ENCODE assay signal across 20 cellular contexts in the genomic region with DNA sequence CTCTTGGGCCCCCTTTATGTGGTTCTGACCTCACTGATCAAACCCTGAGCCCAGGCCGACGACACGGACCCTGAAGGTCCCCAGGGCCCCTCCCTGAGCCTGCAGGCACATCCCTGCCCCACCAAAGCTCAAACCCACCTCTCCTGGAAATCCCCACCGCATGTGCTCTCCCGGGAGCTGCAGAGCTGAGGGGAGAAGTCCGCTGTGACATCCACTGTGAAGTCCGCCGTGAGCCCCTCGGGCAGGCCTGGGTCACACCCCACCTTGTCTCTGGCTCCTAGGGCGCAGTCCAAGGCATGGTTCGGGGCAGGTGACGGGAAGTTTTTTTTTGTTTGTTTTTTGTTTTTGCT.
DNase-seq lines count a peak whose midpoint lies in the region; ATAC-seq and TF ChIP-seq lines count a peak whose summit lies in the region.
"Had no signal": no experiment of that assay in that cellular context is flagged by ENCODE, and none has a peak within 500 bp of the region (broad histone marks: within the 10 kb centered on the region; RNA-seq: fewer than 3 reads in every experiment).

No MANE protein-coding gene starts in this region.

- H3K36me3 Mint-ChIP-seq in natural killer cell treated with Interleukin-12 subunit alpha and Interleukin-12 subunit beta and Interleukin-15 and Interleukin-18, amount 100 ng/mL, for 72 hours: no peaks in the 10 kb centered on the region
- H3K36me3 Mint-ChIP-seq in natural killer cell (no peaks in the 10 kb centered on the region), chondrocyte (ENCODE audit: low read depth) (no peaks in the 10 kb centered on the region)

- peaks cover 5 to 7% of the 10 kb centered on the region in 2 donors for H3K27me3 Mint-ChIP-seq in natural killer cell treated with Interleukin-12 subunit alpha and Interleukin-12 subunit beta and Interleukin-15 and Interleukin-18, amount 100 ng/mL, for 72 hours
- peaks cover 0 to 3% of the 10 kb centered on the region in 2 donors for H3K27me3 Mint-ChIP-seq in natural killer cell (ENCODE audit: low read depth in 2 of 2)
- peaks cover 8% of the 10 kb centered on the region for H3K27me3 Mint-ChIP-seq in chondrocyte (ENCODE audit: low read depth)

- H3K4me1 Mint-ChIP-seq in natural killer cell treated with Interleukin-12 subunit alpha and Interleukin-12 subunit beta and Interleukin-15 and Interleukin-18, amount 100 ng/mL, for 72 hours (ENCODE audit: low read depth in 2 of 2): no peaks in the 10 kb centered on the region
- H3K4me1 Mint-ChIP-seq in natural killer cell (no peaks in the 10 kb centered on the region), chondrocyte (ENCODE audit: low read depth) (no peaks in the 10 kb centered on the region)

- H3K4me3 Mint-ChIP-seq in natural killer cell treated with Interleukin-12 subunit alpha and Interleukin-12 subunit beta and Interleukin-15 and Interleukin-18, amount 100 ng/mL, for 72 hours: no peak overlapping the region
- no peak overlapping the region for H3K4me3 Mint-ChIP-seq in natural killer cell
- H3K4me3 Mint-ChIP-seq in chondrocyte (ENCODE audit: unreplicated experiment): no peak overlapping the region
- H3K4me3 Mint-ChIP-seq: CD4-positive, alpha-beta T cell; H9; HFFc6 had no signal

- H3K27ac Mint-ChIP-seq in natural killer cell treated with Interleukin-12 subunit alpha and Interleukin-12 subunit beta and Interleukin-15 and Interleukin-18, amount 100 ng/mL, for 72 hours: no peak overlapping the region
- H3K27ac Mint-ChIP-seq in natural killer cell: no peak overlapping the region
- H3K27ac Mint-ChIP-seq in chondrocyte (ENCODE audit: unreplicated experiment): no peak overlapping the region
- H3K27ac Mint-ChIP-seq: CD4-positive, alpha-beta T cell; H9; HFFc6 had no signal

- TF ChIP-seq CTCF in natural killer cell (IDR thresholded peaks at IDR 0.05) (no peak), chondrocyte (IDR thresholded peaks at IDR 0.05) (no peak)

- intact Hi-C loops in natural killer cell (cut with micrococcal nuclease): no loop called here
- intact Hi-C loops in posterior vena cava (cut with DNase I): no loop called here

- no peaks in the 10 kb centered on the region for H3K9me3 Mint-ChIP-seq in natural killer cell treated with Interleukin-12 subunit alpha and Interleukin-12 subunit beta and Interleukin-15 and Interleukin-18, amount 100 ng/mL, for 72 hours
- H3K9me3 Mint-ChIP-seq in natural killer cell (no peaks in the 10 kb centered on the region), chondrocyte (ENCODE audit: low read depth) (no peaks in the 10 kb centered on the region)
- H3K9me3 Mint-ChIP-seq: CD4-positive, alpha-beta T cell; H9; HFFc6 had no signal

- peak; percentile 49 for DNase-seq in natural killer cell treated with Interleukin-12 subunit alpha and Interleukin-12 subunit beta and Interleukin-15 and Interleukin-18, amount 100 ng/mL, for 72 hours (ENCODE audit: low spot score)
- DNase-seq in natural killer cell (no peak), chondrocyte (ENCODE audit: low spot score) (peak; percentile 81), posterior vena cava (ENCODE audit: low spot score) (peak; percentile 71), SK-N-DZ (ENCODE audit: low spot score) (no peak)
- no peak for DNase-seq in stimulated activated CD4-positive, alpha-beta T cell treated with anti-CD3 and anti-CD28 coated beads, Interleukin-2, amount 100 ng/mL, for 24 hours
- DNase-seq: BE2C; CD4-positive, alpha-beta T cell; COR-L47; DMS 273 treated with DMSO at 0.1 percent for 48 hours; DMS79 treated with DMSO at 0.1 percent for 48 hours; H9; HFFc6; MG63; NCI-H1694 treated with DMSO at 0.1 percent for 48 hours; NCI-H510A treated with DMSO at 0.1 percent for 48 hours; NCI-H748 treated with DMSO at 0.1 percent for 48 hours; NK-92 treated with Interleukin-12 subunit alpha and Interleukin-12 subunit beta, amount 100 ng/mL, for 24 hours had no signal

- ATAC-seq in natural killer cell treated with Interleukin-12 subunit alpha and Interleukin-12 subunit beta and Interleukin-15 and Interleukin-18, amount 100 ng/mL, for 72 hours: no peak
- ATAC-seq in natural killer cell: no peak
- no peak for ATAC-seq in HG03196 (IDR thresholded peaks at IDR 0.05; ENCODE audit: unreplicated experiment)
- ATAC-seq: Panc1 had no signal

Comparison
In these comparisons a context has a peak if more than half of its experiments do, and no peak if none do; other contexts are left out.
1. DNase-seq: peak in natural killer cell treated with Interleukin-12 subunit alpha and Interleukin-12 subunit beta and Interleukin-15 and Interleukin-18, amount 100 ng/mL, for 72 hours (single experiment), chondrocyte (single experiment) and posterior vena cava (single experiment); none in natural killer cell (single experiment), SK-N-DZ (single experiment) and stimulated activated CD4-positive, alpha-beta T cell treated with anti-CD3 and anti-CD28 coated beads, Interleukin-2, amount 100 ng/mL, for 24 hours (0 of 2).